ENCODE assay signal across 1 cellular context in genomic region chr10:71831646-71832552, GRCh38.
TF ChIP-seq lines count a peak whose summit lies in the region.

No MANE protein-coding gene starts in this region.

TF ChIP-seq in WTC11, 78 proteins besides CTCF, POLR2A, EP300 and RAD21 (continued from another document):
- no peak for TF ChIP-seq ZNF281 (CRISPR knock-in tag; IDR thresholded peaks at IDR 0.05)
- no peak for TF ChIP-seq ZNF121 (CRISPR knock-in tag; IDR thresholded peaks at IDR 0.05)
- TF ChIP-seq SOX15 (CRISPR knock-in tag; IDR thresholded peaks at IDR 0.05) = no peak
- no peak for TF ChIP-seq ERG (CRISPR knock-in tag; IDR thresholded peaks at IDR 0.05)
- no peak for TF ChIP-seq GRHL2 (CRISPR knock-in tag; IDR thresholded peaks at IDR 0.05; ENCODE audit: insufficient replicate concordance, severe bottlenecking)
- no peak for TF ChIP-seq ESRRA (CRISPR knock-in tag; IDR thresholded peaks at IDR 0.05; ENCODE audit: borderline replicate concordance)
